ENCODE assay signal across 11 cellular contexts in the genomic region with DNA sequence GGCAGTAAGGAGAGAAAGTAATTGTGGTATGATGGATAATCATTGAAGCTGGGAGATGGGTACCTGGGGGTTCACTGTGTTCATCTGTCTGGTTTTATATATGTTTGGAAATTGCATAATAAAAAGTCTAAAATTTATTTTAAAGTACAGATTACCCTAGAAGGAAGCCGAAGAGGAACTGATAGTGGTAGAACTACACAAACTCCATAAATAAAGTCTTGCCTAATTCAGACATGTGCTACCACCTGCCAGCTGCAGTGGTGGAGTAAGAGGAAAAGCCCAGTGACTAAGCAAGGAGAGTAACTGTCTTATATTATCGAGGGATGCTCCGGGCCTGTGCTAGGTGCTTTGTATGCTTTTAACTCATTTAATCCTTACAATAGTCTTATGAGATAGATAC. TPM values are rescaled to one million over a fixed set of nuclear protein-coding genes. Genes with fewer than 3 reads are reported as not detected.
DNase-seq lines count a peak whose midpoint lies in the region; ATAC-seq lines count a peak whose summit lies in the region.
"Had no signal": no experiment of that assay in that cellular context is flagged by ENCODE, and none has a peak within 500 bp of the region (broad histone marks: within the 10 kb centered on the region; RNA-seq: fewer than 3 reads in every experiment).

No MANE protein-coding gene starts in this region.

- H3K36me3 ChIP-seq in aorta (ENCODE audit: control insufficient read depth in 1 of 2, insufficient read depth in 2 of 2, low read length in 1 of 2): no peaks in the 10 kb centered on the region

- H3K4me1 ChIP-seq in aorta (ENCODE audit: control insufficient read depth in 1 of 2, insufficient read depth in 2 of 2, low read length in 2 of 2): no peaks in the 10 kb centered on the region

- ATAC-seq in GM19468 (IDR thresholded peaks at IDR 0.05; ENCODE audit: extremely low read depth, unreplicated experiment) (peak; percentile 38), HG03103 (IDR thresholded peaks at IDR 0.05; ENCODE audit: low read depth, unreplicated experiment) (peak; percentile 59), left lobe of liver (no peak), aorta (ENCODE audit: low FRiP score) (no peak)
- ATAC-seq: activated CD4-positive, CD25-positive, alpha-beta regulatory T cell treated with anti-CD3 and anti-CD28 coated beads, Interleukin-2, amount 50 U/mL, for 24 hours had no signal

- H3K4me3 ChIP-seq in aorta (ENCODE audit: low read length in 2 of 2): no peak overlapping the region

- no peaks in the 10 kb centered on the region for H3K27me3 ChIP-seq in aorta (ENCODE audit: control insufficient read depth in 1 of 2, insufficient read depth in 2 of 2, low read length in 1 of 2)

- 83 to 91% methylated on average over 3 of the region's 3 CpGs for WGBS in aorta, 2 donors

- DNase-seq in CD1c-positive myeloid dendritic cell (ENCODE audit: extremely low spot score) (peak; percentile 73), RPMI8226 (peak; percentile 68), activated gamma-delta T cell treated with Interleukin-2 at 50 U/mL for 16 hours (no peak), NCI-H2227 (lab: John Stamatoyannopoulos, UW; ENCODE audit: unreplicated experiment) (no peak), left lobe of liver (ENCODE audit: low spot score) (no peak), aorta (no peak)
- DNase-seq: CD4-positive, alpha-beta T cell; NCI-H526 had no signal

- no peaks in the 10 kb centered on the region for H3K9me3 ChIP-seq in aorta (ENCODE audit: control insufficient read depth, low read length)

- intact Hi-C loops in aorta (cut with DNase I): no loop called here

- no peak overlapping the region for H3K27ac ChIP-seq in aorta (ENCODE audit: low read depth in 1 of 2, low read length in 2 of 2)

RNA-seq across cellular contexts. Expression of gene HNRNPU, which starts 56.6 kb away (rescaled TPM):
- total RNA-seq in left lobe of liver (85.2 TPM), aorta (100 to 1,000 TPM; 258 to 286 TPM)
- 100 to 1,000 TPM in 1 of 2 donors, 10 to 100 TPM in 1; 83.6 to 140 TPM for polyA plus RNA-seq in aorta

Comparison
In these comparisons a context has a peak if more than half of its experiments do, and no peak if none do; other contexts are left out.
1. DNase-seq: peak in CD1c-positive myeloid dendritic cell (single experiment) and RPMI8226 (single experiment); none in activated gamma-delta T cell treated with Interleukin-2 at 50 U/mL for 16 hours (single experiment), NCI-H2227 (single experiment), left lobe of liver (single experiment) and aorta (0 of 2).
2. ATAC-seq: peak in GM19468 (single experiment) and HG03103 (single experiment); none in left lobe of liver (single experiment) and aorta (single experiment).